ENCODE assay signal across 1 cellular context in the genomic region with DNA sequence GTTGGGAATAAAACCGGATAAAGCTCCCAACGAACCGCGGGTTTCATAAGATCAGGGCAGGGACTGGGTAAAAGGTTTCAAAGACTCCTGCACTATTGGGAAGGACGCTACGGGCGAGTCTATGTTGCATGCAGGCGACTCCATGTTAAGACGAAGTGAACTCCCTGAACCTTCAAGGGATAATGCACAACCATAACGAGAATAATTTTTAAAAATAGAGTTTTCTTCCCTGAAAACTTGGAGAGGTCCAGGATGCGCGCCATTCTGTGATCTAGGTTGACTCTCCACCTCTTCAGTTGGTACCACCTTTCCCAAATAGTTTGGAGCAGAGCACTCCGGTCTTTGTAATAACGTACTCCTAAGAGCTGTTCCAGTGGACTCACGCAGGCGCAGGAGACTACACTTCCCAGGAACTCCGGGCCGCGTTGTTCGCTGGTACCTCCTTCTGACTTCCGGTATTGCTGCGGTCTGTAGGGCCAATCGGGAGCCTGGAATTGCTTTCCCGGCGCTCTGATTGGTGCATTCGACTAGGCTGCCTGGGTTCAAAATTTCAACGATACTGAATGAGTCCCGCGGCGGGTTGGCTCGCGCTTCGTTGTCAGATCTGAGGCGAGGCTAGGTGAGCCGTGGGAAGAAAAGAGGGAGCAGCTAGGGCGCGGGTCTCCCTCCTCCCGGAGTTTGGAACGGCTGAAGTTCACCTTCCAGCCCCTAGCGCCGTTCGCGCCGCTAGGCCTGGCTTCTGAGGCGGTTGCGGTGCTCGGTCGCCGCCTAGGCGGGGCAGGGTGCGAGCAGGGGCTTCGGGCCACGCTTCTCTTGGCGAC.
TF ChIP-seq lines count a peak whose summit lies in the region.

TSS of gene TPX2 (plus strand) at position 562 of the 821 bp plus-strand sequence. CDS start 18,187 bp downstream, outside the sequence.

TF ChIP-seq in K562, 482 proteins besides CTCF, POLR2A, EP300 and RAD21 (continued from another document and continues in another):
- TF ChIP-seq KLF13 (tag; IDR thresholded peaks at IDR 0.05; ENCODE audit: borderline replicate concordance, low read depth), result no peak
- no peak for TF ChIP-seq SMAD1 (IDR thresholded peaks at IDR 0.05; ENCODE audit: low read depth, low read length, partially characterized antibody)
- no peak for TF ChIP-seq E2F8 (IDR thresholded peaks at IDR 0.05; ENCODE audit: low read depth, partially characterized antibody)
- TF ChIP-seq ETV1 (tag; conservative IDR thresholded peaks at IDR 0.05; ENCODE audit: low read depth), result 0 out of 2 replicates have a peak, but pooled peaks have one; percentile 7
- TF ChIP-seq TEAD2 (tag; IDR thresholded peaks at IDR 0.05), result no peak
- TF ChIP-seq ZBTB33 (CRISPR knock-in tag; IDR thresholded peaks at IDR 0.05), result no peak; the same call in 1 of the 2 replicates
- TF ChIP-seq KLF16 (IDR thresholded peaks at IDR 0.05), result no peak
- no peak for TF ChIP-seq EZH2 (IDR thresholded peaks at IDR 0.05; ENCODE audit: borderline replicate concordance, low read depth, low read length)
- no peak for TF ChIP-seq SREBF2 (CRISPR knock-in tag; IDR thresholded peaks at IDR 0.05)
- TF ChIP-seq MCM2 (IDR thresholded peaks at IDR 0.05; ENCODE audit: low read depth), result no peak
- peak; percentile 25; the same call in 1 of the 2 replicates for TF ChIP-seq XRCC5 (IDR thresholded peaks at IDR 0.05; ENCODE audit: low read depth, low read length)
- TF ChIP-seq MYBL2 (IDR thresholded peaks at IDR 0.05; ENCODE audit: low read depth), result peak; percentile 99
- TF ChIP-seq MYBL2 (CRISPR knock-in tag; IDR thresholded peaks at IDR 0.05; ENCODE audit: borderline replicate concordance), result peak; percentile 83; the same call in 1 of the 2 replicates
- TF ChIP-seq GTF2A2 (tag; IDR thresholded peaks at IDR 0.05), result no peak
- peak; percentile 87 for TF ChIP-seq POLR2H (tag; IDR thresholded peaks at IDR 0.05; ENCODE audit: low read depth)
- TF ChIP-seq ZSCAN32 (CRISPR knock-in tag; IDR thresholded peaks at IDR 0.05), result no peak
- TF ChIP-seq, protein P1, sequence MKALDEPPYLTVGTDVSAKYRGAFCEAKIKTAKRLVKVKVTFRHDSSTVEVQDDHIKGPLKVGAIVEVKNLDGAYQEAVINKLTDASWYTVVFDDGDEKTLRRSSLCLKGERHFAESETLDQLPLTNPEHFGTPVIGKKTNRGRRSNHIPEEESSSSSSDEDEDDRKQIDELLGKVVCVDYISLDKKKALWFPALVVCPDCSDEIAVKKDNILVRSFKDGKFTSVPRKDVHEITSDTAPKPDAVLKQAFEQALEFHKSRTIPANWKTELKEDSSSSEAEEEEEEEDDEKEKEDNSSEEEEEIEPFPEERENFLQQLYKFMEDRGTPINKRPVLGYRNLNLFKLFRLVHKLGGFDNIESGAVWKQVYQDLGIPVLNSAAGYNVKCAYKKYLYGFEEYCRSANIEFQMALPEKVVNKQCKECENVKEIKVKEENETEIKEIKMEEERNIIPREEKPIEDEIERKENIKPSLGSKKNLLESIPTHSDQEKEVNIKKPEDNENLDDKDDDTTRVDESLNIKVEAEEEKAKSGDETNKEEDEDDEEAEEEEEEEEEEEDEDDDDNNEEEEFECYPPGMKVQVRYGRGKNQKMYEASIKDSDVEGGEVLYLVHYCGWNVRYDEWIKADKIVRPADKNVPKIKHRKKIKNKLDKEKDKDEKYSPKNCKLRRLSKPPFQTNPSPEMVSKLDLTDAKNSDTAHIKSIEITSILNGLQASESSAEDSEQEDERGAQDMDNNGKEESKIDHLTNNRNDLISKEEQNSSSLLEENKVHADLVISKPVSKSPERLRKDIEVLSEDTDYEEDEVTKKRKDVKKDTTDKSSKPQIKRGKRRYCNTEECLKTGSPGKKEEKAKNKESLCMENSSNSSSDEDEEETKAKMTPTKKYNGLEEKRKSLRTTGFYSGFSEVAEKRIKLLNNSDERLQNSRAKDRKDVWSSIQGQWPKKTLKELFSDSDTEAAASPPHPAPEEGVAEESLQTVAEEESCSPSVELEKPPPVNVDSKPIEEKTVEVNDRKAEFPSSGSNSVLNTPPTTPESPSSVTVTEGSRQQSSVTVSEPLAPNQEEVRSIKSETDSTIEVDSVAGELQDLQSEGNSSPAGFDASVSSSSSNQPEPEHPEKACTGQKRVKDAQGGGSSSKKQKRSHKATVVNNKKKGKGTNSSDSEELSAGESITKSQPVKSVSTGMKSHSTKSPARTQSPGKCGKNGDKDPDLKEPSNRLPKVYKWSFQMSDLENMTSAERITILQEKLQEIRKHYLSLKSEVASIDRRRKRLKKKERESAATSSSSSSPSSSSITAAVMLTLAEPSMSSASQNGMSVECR (CRISPR knock-in tag; IDR thresholded peaks at IDR 0.05), result peak; percentile 63
- TF ChIP-seq FOXK1 (CRISPR knock-in tag; IDR thresholded peaks at IDR 0.05; ENCODE audit: borderline replicate concordance), result no peak
- no peak for TF ChIP-seq RBM39 (optimal IDR thresholded peaks at IDR 0.05; ENCODE audit: low read depth, low read length)
- 0 out of 2 replicates have a peak, but pooled peaks have one; percentile 4 for TF ChIP-seq ELF4 (CRISPR knock-in tag; IDR thresholded peaks at IDR 0.05)
- no peak for TF ChIP-seq ZNF589 (CRISPR knock-in tag; IDR thresholded peaks at IDR 0.05; ENCODE audit: low read depth)
- TF ChIP-seq NBN (IDR thresholded peaks at IDR 0.05; ENCODE audit: low read depth), result no peak
- TF ChIP-seq MTF1 (CRISPR knock-in tag; IDR thresholded peaks at IDR 0.05; ENCODE audit: borderline replicate concordance), result no peak
- TF ChIP-seq PRMT5 (CRISPR knock-in tag; IDR thresholded peaks at IDR 0.05), result no peak
- no peak for TF ChIP-seq POU5F1 (IDR thresholded peaks at IDR 0.05; ENCODE audit: borderline replicate concordance, low read depth, low read length, partially characterized antibody)
- TF ChIP-seq CC2D1A (IDR thresholded peaks at IDR 0.05), result peak; percentile 87
- peak; percentile 46; the same call in 1 of the 2 replicates for TF ChIP-seq TFAP4 (CRISPR knock-in tag; IDR thresholded peaks at IDR 0.05; ENCODE audit: borderline replicate concordance)
- TF ChIP-seq HMG20A (CRISPR knock-in tag; conservative IDR thresholded peaks at IDR 0.05), result no peak
- peak; percentile 19; the same call in 1 of the 2 replicates for TF ChIP-seq FOXJ2 (tag; IDR thresholded peaks at IDR 0.05)
- no peak for TF ChIP-seq ESRRB (CRISPR knock-in tag; IDR thresholded peaks at IDR 0.05; ENCODE audit: borderline replicate concordance)
- peak; percentile 90 for TF ChIP-seq POLR2B (IDR thresholded peaks at IDR 0.05; ENCODE audit: low read depth, partially characterized antibody)
- TF ChIP-seq, protein P2, sequence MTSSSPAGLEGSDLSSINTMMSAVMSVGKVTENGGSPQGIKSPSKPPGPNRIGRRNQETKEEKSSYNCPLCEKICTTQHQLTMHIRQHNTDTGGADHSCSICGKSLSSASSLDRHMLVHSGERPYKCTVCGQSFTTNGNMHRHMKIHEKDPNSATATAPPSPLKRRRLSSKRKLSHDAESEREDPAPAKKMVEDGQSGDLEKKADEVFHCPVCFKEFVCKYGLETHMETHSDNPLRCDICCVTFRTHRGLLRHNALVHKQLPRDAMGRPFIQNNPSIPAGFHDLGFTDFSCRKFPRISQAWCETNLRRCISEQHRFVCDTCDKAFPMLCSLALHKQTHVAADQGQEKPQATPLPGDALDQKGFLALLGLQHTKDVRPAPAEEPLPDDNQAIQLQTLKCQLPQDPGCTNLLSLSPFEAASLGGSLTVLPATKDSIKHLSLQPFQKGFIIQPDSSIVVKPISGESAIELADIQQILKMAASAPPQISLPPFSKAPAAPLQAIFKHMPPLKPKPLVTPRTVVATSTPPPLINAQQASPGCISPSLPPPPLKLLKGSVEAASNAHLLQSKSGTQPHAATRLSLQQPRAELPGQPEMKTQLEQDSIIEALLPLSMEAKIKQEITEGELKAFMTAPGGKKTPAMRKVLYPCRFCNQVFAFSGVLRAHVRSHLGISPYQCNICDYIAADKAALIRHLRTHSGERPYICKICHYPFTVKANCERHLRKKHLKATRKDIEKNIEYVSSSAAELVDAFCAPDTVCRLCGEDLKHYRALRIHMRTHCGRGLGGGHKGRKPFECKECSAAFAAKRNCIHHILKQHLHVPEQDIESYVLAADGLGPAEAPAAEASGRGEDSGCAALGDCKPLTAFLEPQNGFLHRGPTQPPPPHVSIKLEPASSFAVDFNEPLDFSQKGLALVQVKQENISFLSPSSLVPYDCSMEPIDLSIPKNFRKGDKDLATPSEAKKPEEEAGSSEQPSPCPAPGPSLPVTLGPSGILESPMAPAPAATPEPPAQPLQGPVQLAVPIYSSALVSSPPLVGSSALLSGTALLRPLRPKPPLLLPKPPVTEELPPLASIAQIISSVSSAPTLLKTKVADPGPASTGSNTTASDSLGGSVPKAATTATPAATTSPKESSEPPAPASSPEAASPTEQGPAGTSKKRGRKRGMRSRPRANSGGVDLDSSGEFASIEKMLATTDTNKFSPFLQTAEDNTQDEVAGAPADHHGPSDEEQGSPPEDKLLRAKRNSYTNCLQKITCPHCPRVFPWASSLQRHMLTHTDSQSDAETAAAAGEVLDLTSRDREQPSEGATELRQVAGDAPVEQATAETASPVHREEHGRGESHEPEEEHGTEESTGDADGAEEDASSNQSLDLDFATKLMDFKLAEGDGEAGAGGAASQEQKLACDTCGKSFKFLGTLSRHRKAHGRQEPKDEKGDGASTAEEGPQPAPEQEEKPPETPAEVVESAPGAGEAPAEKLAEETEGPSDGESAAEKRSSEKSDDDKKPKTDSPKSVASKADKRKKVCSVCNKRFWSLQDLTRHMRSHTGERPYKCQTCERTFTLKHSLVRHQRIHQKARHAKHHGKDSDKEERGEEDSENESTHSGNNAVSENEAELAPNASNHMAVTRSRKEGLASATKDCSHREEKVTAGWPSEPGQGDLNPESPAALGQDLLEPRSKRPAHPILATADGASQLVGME (CRISPR knock-in tag; IDR thresholded peaks at IDR 0.05), result 0 out of 2 replicates have a peak, but pooled peaks have one; percentile 29
- TF ChIP-seq ARNT (IDR thresholded peaks at IDR 0.05), result no peak; a peak in 1 of 4 replicates
- TF ChIP-seq ZNF507 (tag; conservative IDR thresholded peaks at IDR 0.05), result no peak
- no peak for TF ChIP-seq BMI1 (IDR thresholded peaks at IDR 0.05; ENCODE audit: low read length)
- no peak for TF ChIP-seq ILK (tag; IDR thresholded peaks at IDR 0.05; ENCODE audit: borderline replicate concordance, low read depth)
- TF ChIP-seq MYC (IDR thresholded peaks at IDR 0.05; ENCODE audit: low read depth, low read length), result peak; percentile 79
- no peak for TF ChIP-seq MYC (CRISPR knock-in tag; IDR thresholded peaks at IDR 0.05; ENCODE audit: borderline replicate concordance, low read depth)
- TF ChIP-seq SP1 (CRISPR knock-in tag; IDR thresholded peaks at IDR 0.05), result peak; percentile 42; the same call in 1 of the 2 replicates
- TF ChIP-seq ZC3H4 (CRISPR knock-in tag; IDR thresholded peaks at IDR 0.05; ENCODE audit: borderline replicate concordance), result no peak
- TF ChIP-seq TAF15 (IDR thresholded peaks at IDR 0.05; ENCODE audit: low read depth, low read length), result no peak
- TF ChIP-seq SMAD4 (CRISPR knock-in tag; conservative IDR thresholded peaks at IDR 0.05), result peak; percentile 44; the same call in 1 of the 2 replicates
- TF ChIP-seq BRF1 (IDR thresholded peaks at IDR 0.05; ENCODE audit: borderline replicate concordance, extremely low read depth, insufficient read length), result no peak
- TF ChIP-seq CBX3 (IDR thresholded peaks at IDR 0.05; ENCODE audit: borderline replicate concordance in 1 of 2, low read length in 2 of 2), result no peak
- TF ChIP-seq ZNF395 (CRISPR knock-in tag; IDR thresholded peaks at IDR 0.05), result peak; percentile 60
- no peak for TF ChIP-seq LARP7 (IDR thresholded peaks at IDR 0.05)
- no peak for TF ChIP-seq FIP1L1 (IDR thresholded peaks at IDR 0.05; ENCODE audit: low read depth, low read length, poor library complexity, severe bottlenecking)
